Comparison of ENCODE assay signal across 15 cellular contexts in the genomic region with DNA sequence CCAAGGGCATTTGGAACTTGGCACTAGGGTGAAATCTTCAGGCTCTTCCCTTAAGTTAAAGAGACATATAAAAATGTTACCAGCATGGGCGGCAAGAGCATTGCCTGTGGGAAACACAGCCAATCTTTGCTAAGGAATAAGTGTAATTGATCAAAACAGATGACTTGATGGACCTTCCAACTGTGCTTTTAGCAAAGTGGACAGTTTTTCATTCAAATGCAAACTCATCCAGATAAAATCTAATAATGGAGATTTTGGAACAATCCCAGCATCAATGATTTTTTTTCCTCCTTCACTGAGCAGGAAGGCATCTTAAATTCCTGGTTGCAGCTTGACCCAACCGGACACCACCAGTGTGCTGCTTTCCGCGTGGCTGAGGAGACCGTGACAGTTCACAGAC. TPM values are rescaled to one million over a fixed set of nuclear protein-coding genes. Genes with fewer than 3 reads are reported as not detected.
DNase-seq lines count a peak whose midpoint lies in the region; ATAC-seq and TF ChIP-seq lines count a peak whose summit lies in the region.
"Had no signal": no experiment of that assay in that cellular context is flagged by ENCODE, and none has a peak within 500 bp of the region (broad histone marks: within the 10 kb centered on the region; RNA-seq: fewer than 3 reads in every experiment).

No MANE protein-coding gene starts in this region.

- H2AFZ ChIP-seq in OCI-LY3 (ENCODE audit: low read depth, low read length): no peak overlapping the region

- H4K20me1 ChIP-seq in OCI-LY3 (ENCODE audit: insufficient read depth, low read length): peaks cover 46% of the 10 kb centered on the region

- no peak overlapping the region for H3K27ac ChIP-seq in OCI-LY3 (ENCODE audit: low read length)
- H3K27ac ChIP-seq: ascending aorta, foreskin keratinocyte had no signal

- no peak overlapping the region for H3K27ac Mint-ChIP-seq in activated CD4-positive, alpha-beta T cell treated with anti-CD3 and anti-CD28 coated beads, Interleukin-2, amount 10 ng/mL, durations not matched to agents 24 days and 14 days
- H3K27ac Mint-ChIP-seq in activated CD4-positive, alpha-beta T cell treated with anti-CD3 and anti-CD28 coated beads for 36 hours: no peak overlapping the region
- H3K27ac Mint-ChIP-seq in stimulated activated naive B cell treated with anti-CD40 and anti-IgM and Interleukin-4, amounts not matched to agents 10 μg/mL and 1 μg/mL and 100 μg/mL, for 72 hours: peak overlapping the region; percentile 91

- H3K4me2 ChIP-seq in OCI-LY3 (ENCODE audit: low read length): peak overlapping the region; percentile 96

- H3K27me3 Mint-ChIP-seq in activated CD4-positive, alpha-beta T cell treated with anti-CD3 and anti-CD28 coated beads, Interleukin-2, amount 10 ng/mL, durations not matched to agents 24 days and 14 days: peaks cover 43% of the 10 kb centered on the region
- H3K27me3 Mint-ChIP-seq in activated CD4-positive, alpha-beta T cell treated with anti-CD3 and anti-CD28 coated beads for 36 hours: peaks cover 47% of the 10 kb centered on the region
- H3K27me3 Mint-ChIP-seq in stimulated activated naive B cell treated with anti-CD40 and anti-IgM and Interleukin-4, amounts not matched to agents 10 μg/mL and 1 μg/mL and 100 μg/mL, for 72 hours: peaks cover 7 to 10% of the 10 kb centered on the region in 2 donors

- TF ChIP-seq CTCF in OCI-LY3 (IDR thresholded peaks at IDR 0.05; ENCODE audit: low read depth, low read length): no peak

- H3K9ac ChIP-seq in OCI-LY3 (ENCODE audit: low read length) (peak overlapping the region; percentile 77; the same call in 1 of the 2 replicates), iPS-15b (ENCODE audit: low read depth, low read length) (no peak overlapping the region)

- H3K36me3 ChIP-seq in OCI-LY3 (replicated peaks; ENCODE audit: low read depth, low read length) (peaks cover 23% of the 10 kb centered on the region), iPS-15b (ENCODE audit: control insufficient read depth, insufficient read depth, low read length) (no peaks in the 10 kb centered on the region)
- H3K36me3 ChIP-seq: ascending aorta had no signal

- intact Hi-C loops in activated CD4-positive, alpha-beta T cell treated with anti-CD3 and anti-CD28 coated beads, Interleukin-2, amount 10 ng/mL, durations not matched to agents 24 days and 14 days (cut with micrococcal nuclease): no loop called here
- intact Hi-C loops in activated CD4-positive, alpha-beta T cell treated with anti-CD3 and anti-CD28 coated beads for 36 hours (cut with DNase I, micrococcal nuclease): no loop called here

- H3K27me3 ChIP-seq in OCI-LY3 (ENCODE audit: low read depth, low read length) (peaks cover 9% of the 10 kb centered on the region), iPS-15b (ENCODE audit: control insufficient read depth, insufficient read depth, low read length) (peaks cover 51% of the 10 kb centered on the region)

- H3K4me3 ChIP-seq in OCI-LY3 (ENCODE audit: low read length) (peak overlapping the region; percentile 92), iPS-15b (ENCODE audit: low read depth, low read length) (peak overlapping the region; percentile 39)

- H3K9me3 ChIP-seq in OCI-LY3 (ENCODE audit: insufficient read depth, low read length): no peaks in the 10 kb centered on the region
- H3K9me3 ChIP-seq in iPS-15b (ENCODE audit: control insufficient read depth, insufficient read depth, low read length): no peaks in the 10 kb centered on the region
- H3K9me3 ChIP-seq: ascending aorta had no signal

- POLR2A ChIA-PET in activated CD4-positive, alpha-beta T cell treated with anti-CD3 and anti-CD28 coated beads for 36 hours (lab: Charles Lee): no interaction called here

- H3K4me1 Mint-ChIP-seq in activated CD4-positive, alpha-beta T cell treated with anti-CD3 and anti-CD28 coated beads, Interleukin-2, amount 10 ng/mL, durations not matched to agents 24 days and 14 days: peaks cover 13% of the 10 kb centered on the region
- H3K4me1 Mint-ChIP-seq in activated CD4-positive, alpha-beta T cell treated with anti-CD3 and anti-CD28 coated beads for 36 hours: peaks cover 9% of the 10 kb centered on the region
- H3K4me1 Mint-ChIP-seq in stimulated activated naive B cell treated with anti-CD40 and anti-IgM and Interleukin-4, amounts not matched to agents 10 μg/mL and 1 μg/mL and 100 μg/mL, for 72 hours: peaks cover 35 to 67% of the 10 kb centered on the region in 2 donors

- no peak for DNase-seq in activated CD4-positive, alpha-beta T cell treated with anti-CD3 and anti-CD28 coated beads, Interleukin-2, amount 10 ng/mL, durations not matched to agents 24 days and 14 days
- no peak for DNase-seq in activated CD4-positive, alpha-beta T cell treated with anti-CD3 and anti-CD28 coated beads for 36 hours
- no peak for DNase-seq in stimulated activated naive B cell treated with anti-CD40 and anti-IgM and Interleukin-4, amounts not matched to agents 10 μg/mL and 1 μg/mL and 100 μg/mL, for 72 hours
- DNase-seq in SW 1271 (lab: John Stamatoyannopoulos, UW) (no peak), NCI-H146 (lab: John Stamatoyannopoulos, UW) (no peak)
- DNase-seq: DMS153; effector CD4-positive, alpha-beta T cell; foreskin keratinocyte; IMR-90; NCI-H526 treated with DMSO at 0.1 percent for 48 hours had no signal

- H3K79me2 ChIP-seq in OCI-LY3 (ENCODE audit: low read length): peaks cover 67% of the 10 kb centered on the region

- peaks cover 5% of the 10 kb centered on the region for H3K36me3 Mint-ChIP-seq in activated CD4-positive, alpha-beta T cell treated with anti-CD3 and anti-CD28 coated beads, Interleukin-2, amount 10 ng/mL, durations not matched to agents 24 days and 14 days (ENCODE audit: low read depth)
- no peaks in the 10 kb centered on the region for H3K36me3 Mint-ChIP-seq in activated CD4-positive, alpha-beta T cell treated with anti-CD3 and anti-CD28 coated beads for 36 hours (ENCODE audit: low read depth)
- peaks cover 16 to 43% of the 10 kb centered on the region in 2 donors for H3K36me3 Mint-ChIP-seq in stimulated activated naive B cell treated with anti-CD40 and anti-IgM and Interleukin-4, amounts not matched to agents 10 μg/mL and 1 μg/mL and 100 μg/mL, for 72 hours

- CTCF ChIA-PET in activated CD4-positive, alpha-beta T cell treated with anti-CD3 and anti-CD28 coated beads for 36 hours (lab: Charles Lee): interaction anchor here (0.6 to 1.2 kb wide), 4 partner anchors 10 to 200 kb away, joined by 3 to 4 read pairs (median 3); no protein-coding TSS in a partner anchor

- peaks cover 10% of the 10 kb centered on the region for H3K4me1 ChIP-seq in OCI-LY3 (ENCODE audit: low read length)
- no peaks in the 10 kb centered on the region for H3K4me1 ChIP-seq in iPS-15b (ENCODE audit: control insufficient read depth, insufficient read depth, low read length)
- H3K4me1 ChIP-seq: foreskin keratinocyte had no signal

- ATAC-seq in activated CD4-positive, alpha-beta T cell treated with anti-CD3 and anti-CD28 coated beads for 36 hours: no peak
- no peak for ATAC-seq in stimulated activated naive B cell treated with anti-CD40 and anti-IgM and Interleukin-4, amounts not matched to agents 10 μg/mL and 1 μg/mL and 100 μg/mL, for 72 hours (replicated peaks)
- no peak for ATAC-seq in HG03342 (IDR thresholded peaks at IDR 0.05; ENCODE audit: unreplicated experiment)
- ATAC-seq: foreskin keratinocyte had no signal

- H3K9me3 Mint-ChIP-seq in activated CD4-positive, alpha-beta T cell treated with anti-CD3 and anti-CD28 coated beads, Interleukin-2, amount 10 ng/mL, durations not matched to agents 24 days and 14 days: no peaks in the 10 kb centered on the region
- no peaks in the 10 kb centered on the region for H3K9me3 Mint-ChIP-seq in activated CD4-positive, alpha-beta T cell treated with anti-CD3 and anti-CD28 coated beads for 36 hours (ENCODE audit: low read depth)
- H3K9me3 Mint-ChIP-seq in stimulated activated naive B cell treated with anti-CD40 and anti-IgM and Interleukin-4, amounts not matched to agents 10 μg/mL and 1 μg/mL and 100 μg/mL, for 72 hours: no peaks in the 10 kb centered on the region

- peak overlapping the region; percentile 23 for H3K4me3 Mint-ChIP-seq in activated CD4-positive, alpha-beta T cell treated with anti-CD3 and anti-CD28 coated beads, Interleukin-2, amount 10 ng/mL, durations not matched to agents 24 days and 14 days
- no peak overlapping the region for H3K4me3 Mint-ChIP-seq in activated CD4-positive, alpha-beta T cell treated with anti-CD3 and anti-CD28 coated beads for 36 hours
- H3K4me3 Mint-ChIP-seq in stimulated activated naive B cell treated with anti-CD40 and anti-IgM and Interleukin-4, amounts not matched to agents 10 μg/mL and 1 μg/mL and 100 μg/mL, for 72 hours: peak overlapping the region; percentile 92 to 93

RNA-seq across cellular contexts. Expression of gene BHLHA9, which starts 42.9 kb away (rescaled TPM):
- not detected in 2 replicates for total RNA-seq in activated CD4-positive, alpha-beta T cell treated with anti-CD3 and anti-CD28 coated beads, Interleukin-2, amount 10 ng/mL, durations not matched to agents 24 days and 14 days
- total RNA-seq in activated CD4-positive, alpha-beta T cell treated with anti-CD3 and anti-CD28 coated beads for 36 hours: not detected
- total RNA-seq: ascending aorta, foreskin keratinocyte, IMR-90, myocyte had no signal

RNA-seq across cellular contexts. Expression of gene ABR, which starts 47.6 kb away (rescaled TPM):
- 58.9 and 66.4 TPM in 2 replicates for total RNA-seq in activated CD4-positive, alpha-beta T cell treated with anti-CD3 and anti-CD28 coated beads, Interleukin-2, amount 10 ng/mL, durations not matched to agents 24 days and 14 days
- 10 to 100 TPM; 45.2 to 50.5 TPM for total RNA-seq in activated CD4-positive, alpha-beta T cell treated with anti-CD3 and anti-CD28 coated beads for 36 hours

RNA-seq across cellular contexts. Expression of gene TRARG1, which starts 52.1 kb away (rescaled TPM):
- 0.07 TPM in 2 replicates for total RNA-seq in activated CD4-positive, alpha-beta T cell treated with anti-CD3 and anti-CD28 coated beads, Interleukin-2, amount 10 ng/mL, durations not matched to agents 24 days and 14 days
- total RNA-seq in activated CD4-positive, alpha-beta T cell treated with anti-CD3 and anti-CD28 coated beads for 36 hours: not detected
- total RNA-seq: foreskin keratinocyte, IMR-90, myocyte had no signal
